In the genomic region with DNA sequence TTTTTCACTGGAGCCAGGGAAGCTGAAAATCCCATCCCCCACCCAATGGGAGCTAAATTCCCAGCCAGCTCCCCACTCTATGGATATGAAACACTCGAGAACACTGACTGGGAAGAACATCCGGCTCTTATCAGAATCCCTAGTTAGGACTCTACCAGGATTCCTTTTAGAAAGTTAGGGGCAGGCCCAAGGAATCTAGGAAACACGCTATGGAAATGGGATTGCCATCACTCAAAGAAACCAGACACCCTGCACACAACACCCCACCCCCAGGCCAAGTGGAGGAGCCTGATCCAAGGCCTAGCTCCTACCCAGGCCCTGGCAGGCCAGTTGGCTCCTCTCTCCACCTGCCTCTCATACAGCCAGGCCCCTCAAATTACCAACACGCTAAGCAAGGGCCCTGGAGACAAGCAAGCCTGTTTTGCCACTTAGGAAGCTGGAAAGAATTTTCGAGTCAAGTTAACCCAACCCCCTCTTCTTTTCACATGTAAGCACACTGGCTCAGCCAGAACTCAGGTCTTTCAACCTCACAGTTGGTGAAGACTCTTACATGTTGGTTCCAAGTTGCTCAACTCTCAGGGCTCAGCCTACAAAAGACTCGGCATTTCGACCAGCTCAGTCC, we compare ENCODE assay signal across 8 cellular contexts.
DNase-seq lines count a peak whose midpoint lies in the region; ATAC-seq, FAIRE-seq and TF ChIP-seq lines count a peak whose summit lies in the region.

No MANE protein-coding gene starts in this region.

- no peak for TF ChIP-seq POLR2A in gastroesophageal sphincter (IDR thresholded peaks at IDR 0.05)

- H3K4me3 ChIP-seq in gastroesophageal sphincter (peak overlapping the region in 1 of 2 donors; percentile 92), pancreas (no peak overlapping the region)

- no peak for TF ChIP-seq EP300 in gastroesophageal sphincter (IDR thresholded peaks at IDR 0.05)

- H3K4me1 ChIP-seq in gastroesophageal sphincter, result peaks cover 37 to 88% (median 62%) of the 10 kb centered on the region in 3 donors
- H3K4me1 ChIP-seq in pancreas, result peaks cover 24 to 58% (median 26%) of the 10 kb centered on the region in 3 donors

- 14 to 25% methylated on average over 2 to 3 of the region's 7 CpGs for WGBS in gastroesophageal sphincter (ENCODE audit: low coverage in 1 of 2), 2 donors
- WGBS in pancreas, 2 donors, result 26 to 28% methylated on average over 7 of the region's 7 CpGs

- H3K36me3 ChIP-seq in gastroesophageal sphincter (peaks cover 0 to 3% of the 10 kb centered on the region in 2 donors), pancreas (no peaks in the 10 kb centered on the region)

- H3K9me3 ChIP-seq in gastroesophageal sphincter, result no peaks in the 10 kb centered on the region
- no peaks in the 10 kb centered on the region for H3K9me3 ChIP-seq in pancreas

- FAIRE-seq in pancreas (lab: Jason Lieb, UNC), result no peak

- ATAC-seq in gastroesophageal sphincter (peak; percentile 28), pancreas (peak in 3 of 4 donors; percentile 13 to 34 (median 23)), HG03159 (IDR thresholded peaks at IDR 0.05; ENCODE audit: unreplicated experiment) (no peak), HG03378 (IDR thresholded peaks at IDR 0.05; ENCODE audit: unreplicated experiment) (no peak)

- H3K27me3 ChIP-seq in gastroesophageal sphincter (no peaks in the 10 kb centered on the region), pancreas (no peaks in the 10 kb centered on the region)

- H3K27ac ChIP-seq in gastroesophageal sphincter, result peak overlapping the region; percentile 13 to 93 (median 88)
- H3K27ac ChIP-seq in pancreas, result peak overlapping the region in 2 of 4 donors; percentile 4 to 50

- DNase-seq in DMS79 treated with DMSO at 0.1 percent for 48 hours (lab: John Stamatoyannopoulos, UW) (peak; percentile 40), SK-N-DZ (ENCODE audit: low spot score) (peak; percentile 85), pancreas (peak in 3 of 6 donors; percentile 50 to 56 (median 51)), posterior vena cava (ENCODE audit: low spot score) (no peak)
- no peak for DNase-seq in activated CD4-positive, alpha-beta T cell treated with anti-CD3 and anti-CD28 coated beads for 48 hours

- intact Hi-C loops in pancreas (cut with DNase I), result no loop called here
- intact Hi-C loops in posterior vena cava (cut with DNase I), result no loop called here

- TF ChIP-seq CTCF in gastroesophageal sphincter (IDR thresholded peaks at IDR 0.05) (no peak), pancreas (IDR thresholded peaks at IDR 0.05) (no peak)

Comparison
In these comparisons a context has a peak if more than half of its experiments do, and no peak if none do; other contexts are left out.
1. DNase-seq: peak in DMS79 treated with DMSO at 0.1 percent for 48 hours (single experiment) and SK-N-DZ (single experiment); none in activated CD4-positive, alpha-beta T cell treated with anti-CD3 and anti-CD28 coated beads for 48 hours (single experiment) and posterior vena cava (single experiment).
2. ATAC-seq: peak in gastroesophageal sphincter (single experiment) and pancreas (3 of 4); none in HG03159 (single experiment) and HG03378 (single experiment).